ENCODE assay signal across 9 cellular contexts in the genomic region with DNA sequence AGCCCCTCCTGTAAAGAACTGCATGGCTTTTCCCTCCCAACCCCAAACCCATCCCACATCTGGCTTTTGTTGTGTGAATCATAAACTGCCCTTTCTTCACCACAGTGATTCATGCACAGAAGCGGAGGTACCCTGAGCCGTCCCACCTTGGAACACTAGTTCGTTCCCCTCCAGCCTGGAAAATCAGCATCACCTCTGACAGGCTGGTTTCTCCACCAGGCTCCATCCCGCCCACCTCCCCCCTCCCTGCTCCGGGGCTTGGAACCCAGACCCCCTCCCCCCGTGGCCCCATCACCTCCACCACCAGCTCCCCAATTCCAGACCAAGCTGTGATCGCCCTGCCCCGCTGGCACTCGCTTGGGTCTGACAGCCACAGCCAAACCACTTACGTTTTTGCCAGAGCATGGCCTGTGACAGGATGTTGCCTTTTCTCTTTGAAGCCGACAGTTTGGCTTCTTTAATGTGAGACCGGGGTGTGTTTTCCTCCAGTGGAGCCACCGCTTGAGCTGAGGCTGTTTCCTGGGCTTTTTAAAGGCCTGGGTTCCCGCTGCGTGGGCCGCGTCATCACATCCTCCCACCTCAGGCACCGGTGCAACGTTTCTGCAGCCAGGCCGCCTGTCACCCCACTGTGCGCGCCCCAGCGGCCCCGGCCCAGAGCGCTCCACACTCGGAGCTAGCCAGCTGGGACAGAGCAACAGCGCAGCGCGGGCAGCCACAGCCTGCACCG. TPM values are rescaled to one million over a fixed set of nuclear protein-coding genes. Genes with fewer than 3 reads are reported as not detected.
DNase-seq lines count a peak whose midpoint lies in the region; ATAC-seq and TF ChIP-seq lines count a peak whose summit lies in the region.
"Had no signal": no experiment of that assay in that cellular context is flagged by ENCODE, and none has a peak within 500 bp of the region (broad histone marks: within the 10 kb centered on the region; RNA-seq: fewer than 3 reads in every experiment).

A gene with protein sequence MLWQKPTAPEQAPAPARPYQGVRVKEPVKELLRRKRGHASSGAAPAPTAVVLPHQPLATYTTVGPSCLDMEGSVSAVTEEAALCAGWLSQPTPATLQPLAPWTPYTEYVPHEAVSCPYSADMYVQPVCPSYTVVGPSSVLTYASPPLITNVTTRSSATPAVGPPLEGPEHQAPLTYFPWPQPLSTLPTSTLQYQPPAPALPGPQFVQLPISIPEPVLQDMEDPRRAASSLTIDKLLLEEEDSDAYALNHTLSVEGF (minus strand): TSS at position 503 of the 727 bp plus-strand sequence. CDS start 98 bp downstream, at position 405.

- DNase-seq in AG08395 (ENCODE audit: low spot score) = peak; percentile 72
- DNase-seq in activated CD8-positive, alpha-beta memory T cell treated with anti-CD3 and anti-CD28 coated beads, Interleukin-2, amount 50 U/mL, for 1 hour (ENCODE audit: extremely low read depth) = peak; percentile 59
- peak in 1 of 5 donors; percentile 27 for DNase-seq in heart left ventricle
- DNase-seq in stimulated activated CD8-positive, alpha-beta memory T cell treated with anti-CD3 and anti-CD28 coated beads, Interleukin-4, amount 100 ng/mL, for 24 hours (ENCODE audit: low read depth) = peak; percentile 47
- no peak for DNase-seq in ecto neural progenitor cell (ENCODE audit: low spot score)
- no peak for DNase-seq in smooth muscle cell (lab: John Stamatoyannopoulos, UW; ENCODE audit: unreplicated experiment)

- no peak for TF ChIP-seq CTCF in heart left ventricle (IDR thresholded peaks at IDR 0.05)
- no peak for TF ChIP-seq CTCF in smooth muscle cell (IDR thresholded peaks at IDR 0.05; ENCODE audit: borderline replicate concordance, insufficient read depth, poor library complexity, severe bottlenecking)

- ATAC-seq in GM19324 (IDR thresholded peaks at IDR 0.05; ENCODE audit: low FRiP score, unreplicated experiment) (peak; percentile 83), HG03439 (IDR thresholded peaks at IDR 0.05; ENCODE audit: unreplicated experiment) (peak; percentile 70), heart left ventricle (peak in 3 of 4 donors; percentile 56 to 65 (median 61))

- H3F3A ChIP-seq in smooth muscle cell (ENCODE audit: low read depth) = no peaks in the 10 kb centered on the region

- no peaks in the 10 kb centered on the region for H4K20me1 ChIP-seq in smooth muscle cell (ENCODE audit: low read depth)

- no peak within 1 kb of the TSS for H3K9ac ChIP-seq in smooth muscle cell (ENCODE audit: low read depth)

- intact Hi-C loops in heart left ventricle (cut with DNase I) = no loop called here

- H3K9me3 ChIP-seq in heart left ventricle (no peaks in the 10 kb centered on the region), smooth muscle cell (replicated peaks; ENCODE audit: low read depth) (no peaks in the 10 kb centered on the region)

- H3K27me3 ChIP-seq in heart left ventricle (peaks cover 0 to 21% (median 0%) of the 10 kb centered on the region in 9 donors), smooth muscle cell (ENCODE audit: low read depth) (no peaks in the 10 kb centered on the region)

- H2AFZ ChIP-seq in smooth muscle cell (ENCODE audit: low read depth) = no peak within 1 kb of the TSS

- peak within 1 kb of the TSS in 8 of 12 donors; percentile 6 to 43 (median 34) for H3K4me3 ChIP-seq in heart left ventricle
- H3K4me3 ChIP-seq in smooth muscle cell = no peak within 1 kb of the TSS

- WGBS in heart left ventricle, 4 donors = 13 to 25% (median 16%) methylated on average over 25 to 30 of the region's 30 CpGs
- 81% methylated on average over 30 of the region's 30 CpGs for WGBS in smooth muscle cell (ENCODE audit: low lambda C conversion rate)

- H3K79me2 ChIP-seq in smooth muscle cell (ENCODE audit: low read depth) = no peaks in the 10 kb centered on the region

- no peak within 1 kb of the TSS for H3K4me2 ChIP-seq in smooth muscle cell

- H3K4me1 ChIP-seq in heart left ventricle = peaks cover 0 to 14% (median 5%) of the 10 kb centered on the region in 12 donors
- no peaks in the 10 kb centered on the region for H3K4me1 ChIP-seq in smooth muscle cell (ENCODE audit: low read depth)

- no peak for TF ChIP-seq POLR2A in heart left ventricle (IDR thresholded peaks at IDR 0.05)

- H3K36me3 ChIP-seq in heart left ventricle (no peaks in the 10 kb centered on the region), smooth muscle cell (ENCODE audit: low read depth) (no peaks in the 10 kb centered on the region)

- H3K27ac ChIP-seq in heart left ventricle = peak within 1 kb of the TSS in 1 of 12 donors; percentile 36
- no peak within 1 kb of the TSS for H3K27ac ChIP-seq in smooth muscle cell (ENCODE audit: low read depth)
- H3K27ac ChIP-seq: C4-2B had no signal

RNA-seq across cellular contexts. Expression of the gene that starts here (rescaled TPM):
- total RNA-seq in heart left ventricle (1 to 10 TPM in 1 of 9 donors, under 1 TPM in 2, not detected in 6; 0.20 to 1.3 (median 0.28) TPM), smooth muscle cell (0.13 TPM in 1 of 2 replicates, not detected in the other)
- polyA plus RNA-seq in heart left ventricle (under 1 TPM in 1 of 2 donors, not detected in 1; 0.07 TPM), smooth muscle cell (not detected in 2 replicates)

Comparison
In these comparisons a context has a peak if more than half of its experiments do, and no peak if none do; other contexts are left out.
1. DNase-seq: peak in AG08395 (single experiment), activated CD8-positive, alpha-beta memory T cell treated with anti-CD3 and anti-CD28 coated beads, Interleukin-2, amount 50 U/mL, for 1 hour (single experiment) and stimulated activated CD8-positive, alpha-beta memory T cell treated with anti-CD3 and anti-CD28 coated beads, Interleukin-4, amount 100 ng/mL, for 24 hours (single experiment); none in ecto neural progenitor cell (single experiment) and smooth muscle cell (single experiment).
2. Peak in every context shown above with its lines, with median percentiles within 50 percentile points of each other: ATAC-seq.